Comparison of ENCODE assay signal across 8 cellular contexts in genomic region chr18:49486959-49487710, GRCh38. TPM values are rescaled to one million over a fixed set of nuclear protein-coding genes. Genes with fewer than 3 reads are reported as not detected.
DNase-seq lines count a peak whose midpoint lies in the region; ATAC-seq and TF ChIP-seq lines count a peak whose summit lies in the region.

C18orf32 (minus strand) TSS chr18:49487234; CDS start chr18:49483748, 3,486 bp downstream.

- peak; percentile 57 for DNase-seq in NCI-H1694 treated with DMSO at 0.1 percent for 48 hours (lab: John Stamatoyannopoulos, UW)
- peak; percentile 84 to 90 (median 87) for DNase-seq in T-helper 17 cell
- DNase-seq in amygdala (lab: John Stamatoyannopoulos, UW): peak; percentile 22 to 96 (median 91)
- DNase-seq in right atrium auricular region (ENCODE audit: low spot score): peak; percentile 97
- DNase-seq in pulmonary artery endothelial cell (ENCODE audit: low read depth, low spot score): peak; percentile 75
- DNase-seq in uterus: peak; percentile 93

- intact Hi-C loops in uterus (cut with DNase I; ENCODE audit: low total_unique reads): loop anchor here (10.0 kb wide), 1 partner anchor 328 kb away; the partner anchor contains the start of gene ACAA2

- peak within 1 kb of the TSS; percentile 98 for H3K4me3 Mint-ChIP-seq in T-helper 17 cell

- peak within 1 kb of the TSS; percentile 98 for H3K27ac Mint-ChIP-seq in T-helper 17 cell

- H3K36me3 Mint-ChIP-seq in T-helper 17 cell (ENCODE audit: low read depth): peaks cover 7% of the 10 kb centered on the region

- H3K4me1 Mint-ChIP-seq in T-helper 17 cell: peaks cover 50% of the 10 kb centered on the region

- TF ChIP-seq CTCF in right atrium auricular region (IDR thresholded peaks at IDR 0.05): no peak
- no peak for TF ChIP-seq CTCF in uterus (IDR thresholded peaks at IDR 0.05)

- H3K4me1 ChIP-seq in right atrium auricular region: peaks cover 0 to 39% of the 10 kb centered on the region in 2 donors
- no peaks in the 10 kb centered on the region for H3K4me1 ChIP-seq in uterus

- peak within 1 kb of the TSS; percentile 89 to 91 for H3K4me3 ChIP-seq in right atrium auricular region
- H3K4me3 ChIP-seq in uterus: peak within 1 kb of the TSS; percentile 66 to 81

- no peaks in the 10 kb centered on the region for H3K27me3 Mint-ChIP-seq in T-helper 17 cell

- H3K27ac ChIP-seq in right atrium auricular region: peak within 1 kb of the TSS; percentile 94 to 99
- peak within 1 kb of the TSS; percentile 89 to 96 for H3K27ac ChIP-seq in uterus

- ATAC-seq in HG02885 (IDR thresholded peaks at IDR 0.05; ENCODE audit: poor library complexity, unreplicated experiment) (peak; percentile 95), T-helper 17 cell (peak; percentile 89)

- H3K9me3 ChIP-seq in T-helper 17 cell (ENCODE audit: control insufficient read depth, low read length, poor library complexity, severe bottlenecking) (no peaks in the 10 kb centered on the region), right atrium auricular region (no peaks in the 10 kb centered on the region), uterus (no peaks in the 10 kb centered on the region)

- H3K36me3 ChIP-seq in right atrium auricular region (peaks cover 53% of the 10 kb centered on the region), uterus (no peaks in the 10 kb centered on the region)

- H3K27me3 ChIP-seq in right atrium auricular region (no peaks in the 10 kb centered on the region), uterus (no peaks in the 10 kb centered on the region)

- peak; percentile 96 for TF ChIP-seq POLR2A in GM15510 (IDR thresholded peaks at IDR 0.05; ENCODE audit: borderline replicate concordance, extremely low read depth, insufficient read length)
- peak; percentile 91 to 97 for TF ChIP-seq POLR2A in uterus (IDR thresholded peaks at IDR 0.05)

RNA-seq across cellular contexts. Expression of gene C18orf32, which starts in this region (rescaled TPM):
- 10 to 100 TPM; 31.3 to 32.1 TPM for total RNA-seq in T-helper 17 cell
- 10 to 100 TPM; 36.0 to 59.9 TPM for total RNA-seq in right atrium auricular region
- total RNA-seq in pulmonary artery endothelial cell: 11.2 and 14.8 TPM in 2 replicates
- total RNA-seq in uterus: 10 to 100 TPM; 20.7 to 42.6 (median 31.9) TPM

Comparison
In these comparisons a context has a peak if more than half of its experiments do, and no peak if none do; other contexts are left out.
1. Peak in every context shown above with its lines: DNase-seq, ATAC-seq, H3K4me3 ChIP-seq and H3K27ac ChIP-seq.